ENCODE assay signal across 24 cellular contexts in genomic region chr1:236747311-236747956, GRCh38.
"Had no signal": no experiment of that assay in that cellular context is flagged by ENCODE, and none has a peak within 500 bp of the region (broad histone marks: within the 10 kb centered on the region; RNA-seq: fewer than 3 reads in every experiment).

No MANE protein-coding gene starts in this region.

- H3K4me1 ChIP-seq: esophagus muscularis mucosa, foreskin keratinocyte, gastroesophageal sphincter, prostate gland, right lobe of liver, tibial nerve, upper lobe of left lung had no signal

- H3K27me3 ChIP-seq: esophagus muscularis mucosa, foreskin keratinocyte, gastroesophageal sphincter, right lobe of liver, tibial nerve, upper lobe of left lung had no signal

- DNase-seq: dermis blood vessel endothelial cell; effector memory CD4-positive, alpha-beta T cell; foreskin keratinocyte; hypothalamus; immature natural killer cell; islet precursor cell; kidney glomerular epithelial cell; mesendoderm; midbrain; naive thymus-derived CD8-positive, alpha-beta T cell; nephron progenitor cell; nucleus accumbens; right lobe of liver; small intestine; stimulated activated CD4-positive, alpha-beta T cell treated with anti-CD3 and anti-CD28 coated beads, Interleukin-15, amount 100 ng/mL, for 24 hours; stimulated activated CD4-positive, alpha-beta T cell treated with anti-CD3 and anti-CD28 coated beads, Interleukin-2, amount 100 ng/mL, for 48 hours; stimulated activated naive B cell treated with anti-CD40 and anti-IgM and Interleukin-4, amounts not matched to agents 10 μg/mL and 1 μg/mL and 100 μg/mL, for 72 hours; upper lobe of left lung had no signal

- ATAC-seq: foreskin keratinocyte; gastroesophageal sphincter; naive thymus-derived CD8-positive, alpha-beta T cell; right lobe of liver; stimulated activated naive B cell treated with anti-CD40 and anti-IgM and Interleukin-4, amounts not matched to agents 10 μg/mL and 1 μg/mL and 100 μg/mL, for 72 hours had no signal

- H3K36me3 ChIP-seq: prostate gland, right lobe of liver, tibial nerve had no signal

- H3K4me3 ChIP-seq: coronary artery, esophagus muscularis mucosa, gastroesophageal sphincter, prostate gland, right lobe of liver, thoracic aorta, tibial nerve, upper lobe of left lung had no signal

- H3K9me3 ChIP-seq: esophagus muscularis mucosa, gastroesophageal sphincter, prostate gland, right lobe of liver, thoracic aorta, tibial nerve, upper lobe of left lung had no signal

- H3K27ac ChIP-seq: coronary artery, esophagus muscularis mucosa, foreskin keratinocyte, gastroesophageal sphincter, prostate gland, right lobe of liver, thoracic aorta, tibial nerve, upper lobe of left lung had no signal
